11 cellular contexts compared by ENCODE assay signal in the genomic region with DNA sequence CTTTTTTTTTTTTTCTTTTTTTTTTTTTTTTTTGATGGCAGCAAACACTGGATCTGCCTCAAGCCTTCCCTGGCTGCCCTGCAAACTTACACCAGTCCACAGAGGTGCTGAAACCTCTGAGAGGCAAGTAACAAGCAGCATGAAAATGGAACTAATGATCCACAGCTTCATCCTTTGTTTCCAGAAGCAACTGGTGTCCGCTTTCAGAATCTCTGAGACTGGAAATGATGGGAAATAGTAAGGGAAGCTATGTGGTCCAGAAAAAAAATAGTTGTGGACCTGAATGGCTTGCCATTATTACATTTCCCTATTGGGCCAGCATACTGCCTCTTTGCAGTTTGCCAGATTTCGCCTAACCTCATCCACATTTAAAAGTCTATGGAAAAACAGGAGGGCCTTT.
DNase-seq lines count a peak whose midpoint lies in the region; ATAC-seq and TF ChIP-seq lines count a peak whose summit lies in the region.
"Had no signal": no experiment of that assay in that cellular context is flagged by ENCODE, and none has a peak within 500 bp of the region (broad histone marks: within the 10 kb centered on the region; RNA-seq: fewer than 3 reads in every experiment).

No MANE protein-coding gene starts in this region.

- peak; percentile 4; the same call in 1 of the 3 replicates for ATAC-seq in SK-N-SH treated with all-trans-retinoic acid at 6 μM for 48 hours
- ATAC-seq in HG03457 (IDR thresholded peaks at IDR 0.05; ENCODE audit: unreplicated experiment): no peak
- ATAC-seq: HCT116 had no signal

- H3K23ac ChIP-seq in H9 (ENCODE audit: insufficient read length, low read depth, low read length): no peak overlapping the region

- H3K9me3 Mint-ChIP-seq in Caco-2 (ENCODE audit: unreplicated experiment) (no peaks in the 10 kb centered on the region), H9 (no peaks in the 10 kb centered on the region; a peak in 2 of 5 replicates)

- H4K20me1 ChIP-seq in H9 (ENCODE audit: control insufficient read depth, insufficient read depth, insufficient read length): no peaks in the 10 kb centered on the region

- no peak overlapping the region for H3K56ac ChIP-seq in H9 (ENCODE audit: insufficient read length, low read depth, low read length)

- no peak overlapping the region for H4K91ac ChIP-seq in H9 (ENCODE audit: insufficient read length, low read depth, low read length)

- no peak overlapping the region for H2BK15ac ChIP-seq in H9 (ENCODE audit: low read depth, low read length)

- intact Hi-C loops in Caco-2 (cut with micrococcal nuclease; ENCODE audit: unreplicated experiment): no loop called here

- WGBS in H9 (ENCODE audit: extremely low coverage, insufficient read length, low lambda C conversion rate): no CpG with 5 or more reads among the region's 2 CpGs

- H3K4me1 Mint-ChIP-seq in Caco-2 (ENCODE audit: low read depth, unreplicated experiment) (peaks cover 15% of the 10 kb centered on the region), H9 (peaks cover 31 to 53% of the 10 kb centered on the region in 2 experiments)

- no peak overlapping the region for H3T11ph ChIP-seq in H9 (ENCODE audit: low read length)

- no peak overlapping the region for H2BK120ac ChIP-seq in H9 (ENCODE audit: low read depth, low read length, poor library complexity, severe bottlenecking)

- no peak overlapping the region for H2BK5ac ChIP-seq in H9 (ENCODE audit: insufficient read length, low read length)

- POLR2A ChIA-PET in Caco-2 (lab: Charles Lee): interaction anchor here (0.6 kb wide), 1 partner anchor 95 kb away, joined by 3 read pairs; no protein-coding TSS in a partner anchor

- H2BK20ac ChIP-seq in H9 (ENCODE audit: low read depth, low read length, poor library complexity, severe bottlenecking): no peak overlapping the region

- no peak overlapping the region for H2BK12ac ChIP-seq in H9 (ENCODE audit: insufficient read length, low read depth, low read length)

- H3K27me3 ChIP-seq in Caco-2 (replicated peaks; ENCODE audit: control insufficient read depth, insufficient read depth, low read length): no peaks in the 10 kb centered on the region
- peaks cover 17% of the 10 kb centered on the region; the same call in 1 of the 2 replicates for H3K27me3 ChIP-seq in H9 (ENCODE audit: insufficient read depth, low read length)

- no peak overlapping the region for H3K4me2 ChIP-seq in H9 (ENCODE audit: insufficient read depth, insufficient read length, low read length)

- peaks cover 26% of the 10 kb centered on the region; the same call in 1 of the 2 replicates for H3K4me1 ChIP-seq in Caco-2
- H3K4me1 ChIP-seq in H9 (ENCODE audit: insufficient read depth, low read length): no peaks in the 10 kb centered on the region; the same call in 1 of the 2 replicates

- H2AFZ ChIP-seq in H9 (ENCODE audit: low read length): no peak overlapping the region

- no peaks in the 10 kb centered on the region for H3K9me3 ChIP-seq in Caco-2
- no peaks in the 10 kb centered on the region for H3K9me3 ChIP-seq in H9 (ENCODE audit: control insufficient read depth, low read depth, low read length)

- no peaks in the 10 kb centered on the region for H3K79me2 ChIP-seq in H9 (ENCODE audit: insufficient read depth, low read length)

- no peaks in the 10 kb centered on the region for H3K79me1 ChIP-seq in H9 (ENCODE audit: insufficient read depth, low read depth, low read length, poor library complexity, severe bottlenecking)

- H3K9ac ChIP-seq in H9 (ENCODE audit: extremely low read depth, insufficient read length, low read length): no peak overlapping the region

- H4K5ac ChIP-seq in H9 (ENCODE audit: insufficient read length, low read depth, low read length): no peak overlapping the region

- H2AK5ac ChIP-seq in H9 (ENCODE audit: insufficient read length, low read length): no peak overlapping the region

- peaks cover 15% of the 10 kb centered on the region for H3K23me2 ChIP-seq in H9 (ENCODE audit: insufficient read length, low read depth, low read length, poor library complexity, severe bottlenecking)

- H3K36me3 Mint-ChIP-seq in Caco-2 (ENCODE audit: insufficient read depth, unreplicated experiment) (no peaks in the 10 kb centered on the region), H9 (ENCODE audit: insufficient read depth in 1 of 3, low read depth in 3 of 3) (no peaks in the 10 kb centered on the region)

- H3K4me3 ChIP-seq in Caco-2 (ENCODE audit: low read depth, low read length) (no peak overlapping the region), foreskin fibroblast (ENCODE audit: low read depth in 1 of 2, low read length in 2 of 2) (peak overlapping the region; percentile 43 to 51), retinal pigment epithelial cell (ENCODE audit: low read length) (peak overlapping the region; percentile 43)

- no peak overlapping the region for H3K4ac ChIP-seq in H9 (ENCODE audit: low read depth, low read length)

- H3K18ac ChIP-seq in H9 (ENCODE audit: insufficient read length, low read depth, low read length): no peak overlapping the region

- H3K27ac ChIP-seq in H9 (ENCODE audit: insufficient read length, low read depth, low read length): no peak overlapping the region

- H3K36me3 ChIP-seq in Caco-2 (ENCODE audit: control insufficient read depth, insufficient read depth, low read length): no peaks in the 10 kb centered on the region

- no peak overlapping the region for H3K27ac Mint-ChIP-seq in Caco-2 (ENCODE audit: unreplicated experiment)
- H3K27ac Mint-ChIP-seq in H9: no peak overlapping the region

- H3K4me3 Mint-ChIP-seq in Caco-2 (ENCODE audit: unreplicated experiment): peak overlapping the region; percentile 61
- H3K4me3 Mint-ChIP-seq in H9: no peak overlapping the region

- H3K27me3 Mint-ChIP-seq in Caco-2 (ENCODE audit: insufficient read depth, unreplicated experiment): no peaks in the 10 kb centered on the region
- peaks cover 60% of the 10 kb centered on the region for H3K27me3 Mint-ChIP-seq in H9 (ENCODE audit: low read depth)

- no peak for TF ChIP-seq CTCF in Caco-2 (IDR thresholded peaks at IDR 0.05; ENCODE audit: insufficient read depth in 1 of 2, low read depth in 1 of 2, low read length in 1 of 2, severe bottlenecking in 1 of 2, unreplicated experiment in 1 of 2)
- no peak for TF ChIP-seq CTCF in foreskin fibroblast (IDR thresholded peaks at IDR 0.05; ENCODE audit: low read depth, low read length)
- TF ChIP-seq CTCF in retinal pigment epithelial cell (conservative IDR thresholded peaks at IDR 0.05; ENCODE audit: low read depth, low read length): no peak
- no peak for TF ChIP-seq CTCF in H9 (conservative IDR thresholded peaks at IDR 0.05)

- CTCF ChIA-PET in Caco-2 (lab: Charles Lee): no interaction called here

- no peak for DNase-seq in Caco-2
- DNase-seq in foreskin fibroblast: no peak
- DNase-seq in retinal pigment epithelial cell (ENCODE audit: low read depth): no peak
- DNase-seq in stimulated activated naive CD4-positive, alpha-beta T cell treated with Interleukin-2 at 50 U/mL for 16 hours (lab: John Stamatoyannopoulos, UW): no peak
- DNase-seq in H9: no peak
- DNase-seq in NCI-H1092 (lab: John Stamatoyannopoulos, UW): no peak
- DNase-seq: cerebellar nuclear complex, NCI-H2029 had no signal

- no TSS peak for BruUV-seq in Caco-2 (replicated peaks; lab: Mats Ljungman, UMichigan)

- no peak overlapping the region for H3K14ac ChIP-seq in H9 (ENCODE audit: insufficient read depth, low read length)

- H4K8ac ChIP-seq in H9 (replicated peaks; ENCODE audit: insufficient read length, low read depth, low read length): no peak overlapping the region

TF ChIP-seq in SK-N-SH treated with all-trans-retinoic acid at 6 μM for 48 hours, 23 proteins besides CTCF, POLR2A, EP300 and RAD21:
- TF ChIP-seq, protein P1, sequence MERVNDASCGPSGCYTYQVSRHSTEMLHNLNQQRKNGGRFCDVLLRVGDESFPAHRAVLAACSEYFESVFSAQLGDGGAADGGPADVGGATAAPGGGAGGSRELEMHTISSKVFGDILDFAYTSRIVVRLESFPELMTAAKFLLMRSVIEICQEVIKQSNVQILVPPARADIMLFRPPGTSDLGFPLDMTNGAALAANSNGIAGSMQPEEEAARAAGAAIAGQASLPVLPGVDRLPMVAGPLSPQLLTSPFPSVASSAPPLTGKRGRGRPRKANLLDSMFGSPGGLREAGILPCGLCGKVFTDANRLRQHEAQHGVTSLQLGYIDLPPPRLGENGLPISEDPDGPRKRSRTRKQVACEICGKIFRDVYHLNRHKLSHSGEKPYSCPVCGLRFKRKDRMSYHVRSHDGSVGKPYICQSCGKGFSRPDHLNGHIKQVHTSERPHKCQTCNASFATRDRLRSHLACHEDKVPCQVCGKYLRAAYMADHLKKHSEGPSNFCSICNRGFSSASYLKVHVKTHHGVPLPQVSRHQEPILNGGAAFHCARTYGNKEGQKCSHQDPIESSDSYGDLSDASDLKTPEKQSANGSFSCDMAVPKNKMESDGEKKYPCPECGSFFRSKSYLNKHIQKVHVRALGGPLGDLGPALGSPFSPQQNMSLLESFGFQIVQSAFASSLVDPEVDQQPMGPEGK (CRISPR knock-in tag; IDR thresholded peaks at IDR 0.05; ENCODE audit: borderline replicate concordance): no peak
- no peak for TF ChIP-seq ISL1 (CRISPR knock-in tag; IDR thresholded peaks at IDR 0.05)
